Comparison of ENCODE assay signal across 23 cellular contexts in genomic region chr2:70659551-70659950, GRCh38.
A peak's percentile ranks its signal among the peaks of the same experiment; 100 is the strongest.
DNase-seq lines count a peak whose midpoint lies in the region; ATAC-seq, FAIRE-seq and TF ChIP-seq lines count a peak whose summit lies in the region.
"Had no signal": no experiment of that assay in that cellular context is flagged by ENCODE, and none has a peak within 500 bp of the region (broad histone marks: within the 10 kb centered on the region; RNA-seq: fewer than 3 reads in every experiment).

No MANE protein-coding gene starts in this region.

- H3K36me3 ChIP-seq in bronchial epithelial cell (ENCODE audit: control insufficient read depth, insufficient read depth, low read length): no peaks in the 10 kb centered on the region
- no peaks in the 10 kb centered on the region for H3K36me3 ChIP-seq in esophagus muscularis mucosa
- H3K36me3 ChIP-seq: SJSA1 had no signal

- no peaks in the 10 kb centered on the region for H3K4me1 ChIP-seq in esophagus muscularis mucosa
- H3K4me1 ChIP-seq: HAP-1, SJSA1 had no signal

- WGBS in esophagus muscularis mucosa: 81% methylated on average over 5 of the region's 5 CpGs

- peaks cover 5% of the 10 kb centered on the region for H3K27me3 ChIP-seq in bronchial epithelial cell (ENCODE audit: control insufficient read depth, insufficient read depth, low read length)
- peaks cover 0 to 31% (median 0%) of the 10 kb centered on the region in 4 donors for H3K27me3 ChIP-seq in esophagus muscularis mucosa

- no peaks in the 10 kb centered on the region for H3K9me3 ChIP-seq in esophagus muscularis mucosa
- H3K9me3 ChIP-seq: HAP-1, SJSA1 had no signal

- no peak for TF ChIP-seq CTCF in bronchial epithelial cell (IDR thresholded peaks at IDR 0.05; ENCODE audit: insufficient read depth, low read length, severe bottlenecking)
- TF ChIP-seq CTCF in esophagus muscularis mucosa (IDR thresholded peaks at IDR 0.05): no peak
- no peak for TF ChIP-seq CTCF in CD14-positive monocyte (IDR thresholded peaks at IDR 0.05)

- H3K36me3 Mint-ChIP-seq in CD14-positive monocyte: no peaks in the 10 kb centered on the region
- H3K36me3 Mint-ChIP-seq: CD4-positive, CD25-positive, alpha-beta regulatory T cell had no signal

- TF ChIP-seq POLR2A in esophagus muscularis mucosa (IDR thresholded peaks at IDR 0.05; ENCODE audit: low read depth): no peak

- peak; percentile 46 for DNase-seq in activated CD8-positive, alpha-beta memory T cell treated with anti-CD3 and anti-CD28 coated beads for 24 hours
- no peak for DNase-seq in activated CD8-positive, alpha-beta memory T cell treated with anti-CD3 and anti-CD28 coated beads, Interleukin-2, amount 50 U/mL, for 4 hours
- DNase-seq in bronchial epithelial cell (ENCODE audit: low read depth) (no peak), esophagus muscularis mucosa (ENCODE audit: extremely low spot score) (peak; percentile 62), CD14-positive monocyte (ENCODE audit: low spot score) (no peak)
- DNase-seq: CD4-positive, CD25-positive, alpha-beta regulatory T cell; GM23248; HFFc6; KBM-7; NCI-H1417; NCI-H1694; NCI-H2029 treated with DMSO at 0.1 percent for 48 hours; NCI-H446 treated with DMSO at 0.1 percent for 48 hours; NCI-H526; Right ventricle myocardium superior; RPMI8226 had no signal

- no peaks in the 10 kb centered on the region for H3K4me1 Mint-ChIP-seq in CD14-positive monocyte

- H3K4me3 ChIP-seq in bronchial epithelial cell (ENCODE audit: low read depth, low read length) (no peak overlapping the region), esophagus muscularis mucosa (no peak overlapping the region)
- H3K4me3 ChIP-seq: GM23248, HAP-1, SJSA1 had no signal

- FAIRE-seq in bronchial epithelial cell (lab: Jason Lieb, UNC): peak; percentile 77
- FAIRE-seq: D721Med, GM19239, HTR-8/SVneo had no signal

- intact Hi-C loops in esophagus muscularis mucosa (cut with DNase I) (no loop called here), CD14-positive monocyte (cut with micrococcal nuclease) (no loop called here)

- no peak overlapping the region for H3K27ac Mint-ChIP-seq in CD14-positive monocyte
- H3K27ac Mint-ChIP-seq: HFFc6 had no signal

- peaks cover 0 to 2% (median 0%) of the 10 kb centered on the region in 7 donors for H3K9me3 Mint-ChIP-seq in CD14-positive monocyte
- H3K9me3 Mint-ChIP-seq: HFFc6 had no signal

- peaks cover 4 to 22% (median 11%) of the 10 kb centered on the region in 3 donors for H3K27me3 Mint-ChIP-seq in CD14-positive monocyte (ENCODE audit: low read depth in 3 of 3)

- TF ChIP-seq EP300 in esophagus muscularis mucosa (IDR thresholded peaks at IDR 0.05): no peak

- no peak overlapping the region for H3K4me3 Mint-ChIP-seq in CD14-positive monocyte
- H3K4me3 Mint-ChIP-seq: CD4-positive, CD25-positive, alpha-beta regulatory T cell; HFFc6 had no signal

- ATAC-seq in HG03196 (IDR thresholded peaks at IDR 0.05; ENCODE audit: unreplicated experiment): no peak
- no peak for ATAC-seq in GM19328 (IDR thresholded peaks at IDR 0.05; ENCODE audit: unreplicated experiment)

- no peak overlapping the region for H3K27ac ChIP-seq in esophagus muscularis mucosa (replicated peaks in 1 of 4)
- H3K27ac ChIP-seq: GM23248, SJSA1 had no signal

Comparison
In these comparisons a context has a peak if more than half of its experiments do, and no peak if none do; other contexts are left out.
1. DNase-seq: peak in activated CD8-positive, alpha-beta memory T cell treated with anti-CD3 and anti-CD28 coated beads for 24 hours (single experiment) and esophagus muscularis mucosa (single experiment); none in activated CD8-positive, alpha-beta memory T cell treated with anti-CD3 and anti-CD28 coated beads, Interleukin-2, amount 50 U/mL, for 4 hours (single experiment), bronchial epithelial cell (single experiment) and CD14-positive monocyte (single experiment).